8 cellular contexts compared by ENCODE assay signal in genomic region chr21:42513985-42514882, GRCh38. TPM values are rescaled to one million over a fixed set of nuclear protein-coding genes. Genes with fewer than 3 reads are reported as not detected.
A peak's percentile ranks its signal among the peaks of the same experiment; 100 is the strongest.
DNase-seq lines count a peak whose midpoint lies in the region; TF ChIP-seq lines count a peak whose summit lies in the region.

No MANE protein-coding gene starts in this region.

- peaks cover 18% of the 10 kb centered on the region for H3K27me3 ChIP-seq in WERI-Rb-1 (ENCODE audit: insufficient read depth, low read depth, severe bottlenecking)
- no peaks in the 10 kb centered on the region for H3K27me3 ChIP-seq in liver (ENCODE audit: control insufficient read depth in 4 of 4, insufficient read depth in 4 of 4, low read length in 3 of 4)

- TF ChIP-seq RAD21 in liver (IDR thresholded peaks at IDR 0.05) = no peak

- TF ChIP-seq CTCF in WERI-Rb-1 (IDR thresholded peaks at IDR 0.05; ENCODE audit: low read depth, low read length) = no peak
- TF ChIP-seq CTCF in liver (IDR thresholded peaks at IDR 0.05; ENCODE audit: low read depth, low read length, missing input control) = no peak

- peaks cover 0 to 17% (median 7%) of the 10 kb centered on the region in 4 donors for H3K4me1 ChIP-seq in liver (ENCODE audit: control insufficient read depth in 4 of 4, insufficient read depth in 4 of 4, low read length in 3 of 4)

- no peaks in the 10 kb centered on the region for H3K9me3 ChIP-seq in WERI-Rb-1 (ENCODE audit: severe bottlenecking)
- H3K9me3 ChIP-seq in liver (ENCODE audit: control insufficient read depth in 4 of 4, low read length in 3 of 4) = no peaks in the 10 kb centered on the region

- in situ Hi-C loops in GM18951 (cut with MboI; ENCODE audit: low sequenced_read_pairs, unreplicated experiment) = no loop called here

- H3K27ac ChIP-seq in WERI-Rb-1 (no peak overlapping the region), liver (ENCODE audit: low read depth in 1 of 2, low read length in 2 of 2) (peak overlapping the region; percentile 67 to 73)

- DNase-seq in 8988T = peak; percentile 48
- peak; percentile 50 for DNase-seq in HuH-7.5 (ENCODE audit: low spot score)
- peak; percentile 44 for DNase-seq in WERI-Rb-1
- peak; percentile 50 for DNase-seq in central memory CD4-positive, alpha-beta T cell
- DNase-seq in stimulated activated CD8-positive, alpha-beta memory T cell treated with anti-CD3 and anti-CD28 coated beads, Interleukin-12 subunit alpha, Interleukin-12 subunit beta, amount 100 ng/mL, for 24 hours (ENCODE audit: extremely low read depth) = peak; percentile 31
- DNase-seq in cerebellar cortex (ENCODE audit: low spot score) = no peak

- peak overlapping the region; percentile 46 to 75 for H3K9ac ChIP-seq in liver (ENCODE audit: low read depth in 1 of 2, low read length in 2 of 2)

- H3K4me3 ChIP-seq in WERI-Rb-1 (ENCODE audit: low read depth, low read length) (peak overlapping the region; percentile 52), liver (ENCODE audit: low read depth in 1 of 3, low read length in 3 of 3) (peak overlapping the region; percentile 63 to 91 (median 86))

- no peaks in the 10 kb centered on the region for H3K36me3 ChIP-seq in WERI-Rb-1
- peaks cover 0 to 8% (median 3%) of the 10 kb centered on the region in 4 donors for H3K36me3 ChIP-seq in liver (ENCODE audit: control insufficient read depth in 4 of 4, insufficient read depth in 3 of 4, low read depth in 1 of 4, low read length in 3 of 4)

- WGBS in liver = under 1% methylated on average over 77 of the region's 77 CpGs

- peak; percentile 65 for TF ChIP-seq POLR2A in GM18951 (IDR thresholded peaks at IDR 0.05; ENCODE audit: extremely low read depth, insufficient read depth, insufficient read length)

TF ChIP-seq in liver, 16 proteins besides CTCF, POLR2A, EP300 and RAD21:
- TF ChIP-seq GABPA (IDR thresholded peaks at IDR 0.05 in 1 of 2, conservative IDR thresholded peaks at IDR 0.05 in 1 of 2) (no peak), REST (IDR thresholded peaks at IDR 0.05) (no peak), HNF4G (IDR thresholded peaks at IDR 0.05) (no peak), NR2F2 (IDR thresholded peaks at IDR 0.05) (no peak), RXRA (IDR thresholded peaks at IDR 0.05) (no peak), FOXA2 (IDR thresholded peaks at IDR 0.05) (no peak), EGR1 (IDR thresholded peaks at IDR 0.05; ENCODE audit: low read depth in 2 of 2) (no peak)

RNA-seq across cellular contexts. Expression of gene SLC37A1, which starts 0.6 kb away (rescaled TPM):
- total RNA-seq in liver = 1 to 10 TPM; 6.1 to 7.2 TPM
- 1 to 10 TPM; 2.0 to 2.4 TPM for polyA plus RNA-seq in liver

RNA-seq across cellular contexts. Expression of gene RSPH1, which starts 18.2 kb away (rescaled TPM):
- total RNA-seq in liver = under 1 TPM; 0.09 to 0.17 TPM
- under 1 TPM in 1 of 2 donors, not detected in 1; 0.16 TPM for polyA plus RNA-seq in liver
